In genomic region chr19:49430678-49431329, GRCh38 we compare ENCODE assay signal across 2 cellular contexts.
TF ChIP-seq lines count a peak whose summit lies in the region.

No MANE protein-coding gene starts in this region.

TF ChIP-seq in GM23338, 12 proteins besides CTCF, POLR2A, EP300 and RAD21 (continued from another document):
- TF ChIP-seq, protein P1, sequence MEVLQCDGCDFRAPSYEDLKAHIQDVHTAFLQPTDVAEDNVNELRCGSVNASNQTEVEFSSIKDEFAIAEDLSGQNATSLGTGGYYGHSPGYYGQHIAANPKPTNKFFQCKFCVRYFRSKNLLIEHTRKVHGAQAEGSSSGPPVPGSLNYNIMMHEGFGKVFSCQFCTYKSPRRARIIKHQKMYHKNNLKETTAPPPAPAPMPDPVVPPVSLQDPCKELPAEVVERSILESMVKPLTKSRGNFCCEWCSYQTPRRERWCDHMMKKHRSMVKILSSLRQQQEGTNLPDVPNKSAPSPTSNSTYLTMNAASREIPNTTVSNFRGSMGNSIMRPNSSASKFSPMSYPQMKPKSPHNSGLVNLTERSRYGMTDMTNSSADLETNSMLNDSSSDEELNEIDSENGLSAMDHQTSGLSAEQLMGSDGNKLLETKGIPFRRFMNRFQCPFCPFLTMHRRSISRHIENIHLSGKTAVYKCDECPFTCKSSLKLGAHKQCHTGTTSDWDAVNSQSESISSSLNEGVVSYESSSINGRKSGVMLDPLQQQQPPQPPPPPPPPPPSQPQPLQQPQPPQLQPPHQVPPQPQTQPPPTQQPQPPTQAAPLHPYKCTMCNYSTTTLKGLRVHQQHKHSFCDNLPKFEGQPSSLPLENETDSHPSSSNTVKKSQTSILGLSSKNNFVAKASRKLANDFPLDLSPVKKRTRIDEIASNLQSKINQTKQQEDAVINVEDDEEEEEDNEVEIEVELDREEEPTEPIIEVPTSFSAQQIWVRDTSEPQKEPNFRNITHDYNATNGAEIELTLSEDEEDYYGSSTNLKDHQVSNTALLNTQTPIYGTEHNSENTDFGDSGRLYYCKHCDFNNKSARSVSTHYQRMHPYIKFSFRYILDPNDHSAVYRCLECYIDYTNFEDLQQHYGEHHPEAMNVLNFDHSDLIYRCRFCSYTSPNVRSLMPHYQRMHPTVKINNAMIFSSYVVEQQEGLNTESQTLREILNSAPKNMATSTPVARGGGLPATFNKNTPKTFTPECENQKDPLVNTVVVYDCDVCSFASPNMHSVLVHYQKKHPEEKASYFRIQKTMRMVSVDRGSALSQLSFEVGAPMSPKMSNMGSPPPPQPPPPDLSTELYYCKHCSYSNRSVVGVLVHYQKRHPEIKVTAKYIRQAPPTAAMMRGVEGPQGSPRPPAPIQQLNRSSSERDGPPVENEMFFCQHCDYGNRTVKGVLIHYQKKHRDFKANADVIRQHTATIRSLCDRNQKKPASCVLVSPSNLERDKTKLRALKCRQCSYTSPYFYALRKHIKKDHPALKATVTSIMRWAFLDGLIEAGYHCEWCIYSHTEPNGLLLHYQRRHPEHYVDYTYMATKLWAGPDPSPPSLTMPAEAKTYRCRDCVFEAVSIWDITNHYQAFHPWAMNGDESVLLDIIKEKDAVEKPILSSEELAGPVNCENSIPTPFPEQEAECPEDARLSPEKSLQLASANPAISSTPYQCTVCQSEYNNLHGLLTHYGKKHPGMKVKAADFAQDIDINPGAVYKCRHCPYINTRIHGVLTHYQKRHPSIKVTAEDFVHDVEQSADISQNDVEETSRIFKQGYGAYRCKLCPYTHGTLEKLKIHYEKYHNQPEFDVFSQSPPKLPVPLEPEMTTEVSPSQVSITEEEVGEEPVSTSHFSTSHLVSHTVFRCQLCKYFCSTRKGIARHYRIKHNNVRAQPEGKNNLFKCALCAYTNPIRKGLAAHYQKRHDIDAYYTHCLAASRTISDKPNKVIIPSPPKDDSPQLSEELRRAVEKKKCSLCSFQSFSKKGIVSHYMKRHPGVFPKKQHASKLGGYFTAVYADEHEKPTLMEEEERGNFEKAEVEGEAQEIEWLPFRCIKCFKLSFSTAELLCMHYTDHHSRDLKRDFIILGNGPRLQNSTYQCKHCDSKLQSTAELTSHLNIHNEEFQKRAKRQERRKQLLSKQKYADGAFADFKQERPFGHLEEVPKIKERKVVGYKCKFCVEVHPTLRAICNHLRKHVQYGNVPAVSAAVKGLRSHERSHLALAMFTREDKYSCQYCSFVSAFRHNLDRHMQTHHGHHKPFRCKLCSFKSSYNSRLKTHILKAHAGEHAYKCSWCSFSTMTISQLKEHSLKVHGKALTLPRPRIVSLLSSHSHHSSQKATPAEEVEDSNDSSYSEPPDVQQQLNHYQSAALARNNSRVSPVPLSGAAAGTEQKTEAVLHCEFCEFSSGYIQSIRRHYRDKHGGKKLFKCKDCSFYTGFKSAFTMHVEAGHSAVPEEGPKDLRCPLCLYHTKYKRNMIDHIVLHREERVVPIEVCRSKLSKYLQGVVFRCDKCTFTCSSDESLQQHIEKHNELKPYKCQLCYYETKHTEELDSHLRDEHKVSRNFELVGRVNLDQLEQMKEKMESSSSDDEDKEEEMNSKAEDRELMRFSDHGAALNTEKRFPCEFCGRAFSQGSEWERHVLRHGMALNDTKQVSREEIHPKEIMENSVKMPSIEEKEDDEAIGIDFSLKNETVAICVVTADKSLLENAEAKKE (CRISPR knock-in tag; IDR thresholded peaks at IDR 0.05) = no peak
- no peak for TF ChIP-seq EZH2 (IDR thresholded peaks at IDR 0.05; ENCODE audit: low read depth, unreplicated experiment)
- TF ChIP-seq STAT1 (IDR thresholded peaks at IDR 0.05; ENCODE audit: unreplicated experiment) = no peak
- TF ChIP-seq POLR2AphosphoS5 (IDR thresholded peaks at IDR 0.05; ENCODE audit: low read depth) = no peak
TF ChIP-seq in GM23338: peak in this region for 0.

TF ChIP-seq in WTC11, 78 proteins besides CTCF, POLR2A, EP300 and RAD21 (continued from another document):
- TF ChIP-seq, protein P2, sequence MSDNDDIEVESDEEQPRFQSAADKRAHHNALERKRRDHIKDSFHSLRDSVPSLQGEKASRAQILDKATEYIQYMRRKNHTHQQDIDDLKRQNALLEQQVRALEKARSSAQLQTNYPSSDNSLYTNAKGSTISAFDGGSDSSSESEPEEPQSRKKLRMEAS (CRISPR knock-in tag; IDR thresholded peaks at IDR 0.05) = peak; percentile 84
- TF ChIP-seq NFYB (CRISPR knock-in tag; conservative IDR thresholded peaks at IDR 0.05; ENCODE audit: low read depth) (no peak), GABPB1 (CRISPR knock-in tag; IDR thresholded peaks at IDR 0.05) (no peak), NFE2L1 (CRISPR knock-in tag; IDR thresholded peaks at IDR 0.05) (peak; percentile 41; the same call in 1 of the 2 replicates), TP53 (CRISPR knock-in tag; IDR thresholded peaks at IDR 0.05) (no peak), ZNF232 (CRISPR knock-in tag; IDR thresholded peaks at IDR 0.05) (no peak), FOXP1 (CRISPR knock-in tag; IDR thresholded peaks at IDR 0.05; ENCODE audit: borderline replicate concordance) (no peak), ATF1 (CRISPR knock-in tag; IDR thresholded peaks at IDR 0.05) (no peak)
- TF ChIP-seq, protein P3, sequence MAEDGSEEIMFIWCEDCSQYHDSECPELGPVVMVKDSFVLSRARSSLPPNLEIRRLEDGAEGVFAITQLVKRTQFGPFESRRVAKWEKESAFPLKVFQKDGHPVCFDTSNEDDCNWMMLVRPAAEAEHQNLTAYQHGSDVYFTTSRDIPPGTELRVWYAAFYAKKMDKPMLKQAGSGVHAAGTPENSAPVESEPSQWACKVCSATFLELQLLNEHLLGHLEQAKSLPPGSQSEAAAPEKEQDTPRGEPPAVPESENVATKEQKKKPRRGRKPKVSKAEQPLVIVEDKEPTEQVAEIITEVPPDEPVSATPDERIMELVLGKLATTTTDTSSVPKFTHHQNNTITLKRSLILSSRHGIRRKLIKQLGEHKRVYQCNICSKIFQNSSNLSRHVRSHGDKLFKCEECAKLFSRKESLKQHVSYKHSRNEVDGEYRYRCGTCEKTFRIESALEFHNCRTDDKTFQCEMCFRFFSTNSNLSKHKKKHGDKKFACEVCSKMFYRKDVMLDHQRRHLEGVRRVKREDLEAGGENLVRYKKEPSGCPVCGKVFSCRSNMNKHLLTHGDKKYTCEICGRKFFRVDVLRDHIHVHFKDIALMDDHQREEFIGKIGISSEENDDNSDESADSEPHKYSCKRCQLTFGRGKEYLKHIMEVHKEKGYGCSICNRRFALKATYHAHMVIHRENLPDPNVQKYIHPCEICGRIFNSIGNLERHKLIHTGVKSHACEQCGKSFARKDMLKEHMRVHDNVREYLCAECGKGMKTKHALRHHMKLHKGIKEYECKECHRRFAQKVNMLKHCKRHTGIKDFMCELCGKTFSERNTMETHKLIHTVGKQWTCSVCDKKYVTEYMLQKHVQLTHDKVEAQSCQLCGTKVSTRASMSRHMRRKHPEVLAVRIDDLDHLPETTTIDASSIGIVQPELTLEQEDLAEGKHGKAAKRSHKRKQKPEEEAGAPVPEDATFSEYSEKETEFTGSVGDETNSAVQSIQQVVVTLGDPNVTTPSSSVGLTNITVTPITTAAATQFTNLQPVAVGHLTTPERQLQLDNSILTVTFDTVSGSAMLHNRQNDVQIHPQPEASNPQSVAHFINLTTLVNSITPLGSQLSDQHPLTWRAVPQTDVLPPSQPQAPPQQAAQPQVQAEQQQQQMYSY (CRISPR knock-in tag; IDR thresholded peaks at IDR 0.05) = no peak
- TF ChIP-seq, protein P4, sequence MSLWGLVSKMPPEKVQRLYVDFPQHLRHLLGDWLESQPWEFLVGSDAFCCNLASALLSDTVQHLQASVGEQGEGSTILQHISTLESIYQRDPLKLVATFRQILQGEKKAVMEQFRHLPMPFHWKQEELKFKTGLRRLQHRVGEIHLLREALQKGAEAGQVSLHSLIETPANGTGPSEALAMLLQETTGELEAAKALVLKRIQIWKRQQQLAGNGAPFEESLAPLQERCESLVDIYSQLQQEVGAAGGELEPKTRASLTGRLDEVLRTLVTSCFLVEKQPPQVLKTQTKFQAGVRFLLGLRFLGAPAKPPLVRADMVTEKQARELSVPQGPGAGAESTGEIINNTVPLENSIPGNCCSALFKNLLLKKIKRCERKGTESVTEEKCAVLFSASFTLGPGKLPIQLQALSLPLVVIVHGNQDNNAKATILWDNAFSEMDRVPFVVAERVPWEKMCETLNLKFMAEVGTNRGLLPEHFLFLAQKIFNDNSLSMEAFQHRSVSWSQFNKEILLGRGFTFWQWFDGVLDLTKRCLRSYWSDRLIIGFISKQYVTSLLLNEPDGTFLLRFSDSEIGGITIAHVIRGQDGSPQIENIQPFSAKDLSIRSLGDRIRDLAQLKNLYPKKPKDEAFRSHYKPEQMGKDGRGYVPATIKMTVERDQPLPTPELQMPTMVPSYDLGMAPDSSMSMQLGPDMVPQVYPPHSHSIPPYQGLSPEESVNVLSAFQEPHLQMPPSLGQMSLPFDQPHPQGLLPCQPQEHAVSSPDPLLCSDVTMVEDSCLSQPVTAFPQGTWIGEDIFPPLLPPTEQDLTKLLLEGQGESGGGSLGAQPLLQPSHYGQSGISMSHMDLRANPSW (CRISPR knock-in tag; conservative IDR thresholded peaks at IDR 0.05; ENCODE audit: low read depth) = no peak
- TF ChIP-seq, protein P5, sequence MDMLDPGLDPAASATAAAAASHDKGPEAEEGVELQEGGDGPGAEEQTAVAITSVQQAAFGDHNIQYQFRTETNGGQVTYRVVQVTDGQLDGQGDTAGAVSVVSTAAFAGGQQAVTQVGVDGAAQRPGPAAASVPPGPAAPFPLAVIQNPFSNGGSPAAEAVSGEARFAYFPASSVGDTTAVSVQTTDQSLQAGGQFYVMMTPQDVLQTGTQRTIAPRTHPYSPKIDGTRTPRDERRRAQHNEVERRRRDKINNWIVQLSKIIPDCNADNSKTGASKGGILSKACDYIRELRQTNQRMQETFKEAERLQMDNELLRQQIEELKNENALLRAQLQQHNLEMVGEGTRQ (CRISPR knock-in tag; IDR thresholded peaks at IDR 0.05) = peak; percentile 69
